In the genomic region with DNA sequence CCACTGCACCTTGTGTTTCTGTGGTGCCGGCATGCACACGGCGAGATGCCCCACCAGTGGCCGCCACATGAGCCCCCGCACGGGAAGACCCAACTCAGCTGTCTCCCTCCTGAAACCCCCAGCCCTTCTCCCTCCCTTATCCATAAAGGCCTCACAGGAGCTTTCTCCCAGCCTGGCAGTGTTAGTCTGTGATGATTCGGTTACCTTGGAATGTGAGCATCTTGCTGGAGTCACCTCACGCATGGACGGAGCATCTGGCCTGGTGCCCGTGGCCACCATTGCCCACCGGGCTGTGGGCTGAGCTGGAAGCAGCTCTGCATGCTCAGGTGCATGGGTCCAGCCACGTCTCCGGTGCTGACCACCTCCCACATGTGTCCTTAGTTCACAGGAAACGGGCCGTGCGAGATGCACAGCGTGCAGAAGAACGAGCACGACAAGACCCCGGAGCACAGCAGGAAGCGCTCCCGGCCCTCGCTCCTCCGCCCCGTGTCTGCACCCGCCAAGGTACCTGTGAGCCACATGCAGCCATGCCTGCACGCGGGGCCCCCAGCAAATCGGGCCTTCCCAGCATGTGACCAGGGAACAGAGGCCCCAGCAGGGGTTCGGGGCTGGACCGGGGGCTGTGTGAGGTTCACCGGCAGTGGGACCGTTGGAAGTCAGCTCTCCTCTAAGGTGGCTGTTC, we compare ENCODE assay signal across 25 cellular contexts. TPM values are rescaled to one million over a fixed set of nuclear protein-coding genes. Genes with fewer than 3 reads are reported as not detected.
DNase-seq lines count a peak whose midpoint lies in the region; ATAC-seq, FAIRE-seq and TF ChIP-seq lines count a peak whose summit lies in the region.
"Had no signal": no experiment of that assay in that cellular context is flagged by ENCODE, and none has a peak within 500 bp of the region (broad histone marks: within the 10 kb centered on the region; RNA-seq: fewer than 3 reads in every experiment).

No MANE protein-coding gene starts in this region.

- H3K4me3 ChIP-seq in HepG2 (replicated peaks in 1 of 3; ENCODE audit: insufficient read depth in 1 of 3, low read depth in 2 of 3, low read length in 3 of 3) (no peak overlapping the region), right lobe of liver (no peak overlapping the region), fibroblast of lung (replicated peaks in 1 of 4; ENCODE audit: control extremely low read depth in 1 of 4, insufficient read depth in 1 of 4, low read depth in 3 of 4, low read length in 4 of 4) (no peak overlapping the region)
- H3K4me3 ChIP-seq: upper lobe of right lung had no signal

- DNase-seq in HepG2 (ENCODE audit: low spot score) (no peak), right lobe of liver (no peak), RPMI7951 (ENCODE audit: low read depth) (peak; percentile 51), fibroblast of lung (ENCODE audit: low read depth in 2 of 2) (peak in 1 of 2 donors; percentile 82), 8988T (no peak)
- DNase-seq in activated effector memory CD4-positive, alpha-beta T cell treated with anti-CD3 and anti-CD28 coated beads, Interleukin-2, amount 50 U/mL, for 16 hours = no peak
- DNase-seq: activated CD4-positive, alpha-beta T cell treated with anti-CD3 and anti-CD28 coated beads, Interleukin-2, amount 10 ng/mL, durations not matched to agents 24 days and 14 days; activated naive CD8-positive, alpha-beta T cell treated with anti-CD3 and anti-CD28 coated beads, Interleukin-2, amount 50 U/mL, for 24 hours; dermis blood vessel endothelial cell; GDM1; hypothalamus; islet precursor cell; Kasumi-1; NCI-H1105 treated with DMSO at 0.1 percent for 48 hours; NCI-H69; Right ventricle myocardium superior; stimulated activated CD8-positive, alpha-beta memory T cell treated with anti-CD3 and anti-CD28 coated beads, Interleukin-4, amount 100 ng/mL, for 48 hours; T-cell; upper lobe of right lung had no signal

- no peak for TF ChIP-seq RAD21 in HepG2 (CRISPR knock-in tag; IDR thresholded peaks at IDR 0.05)

- intact Hi-C loops in HepG2 (cut with micrococcal nuclease; ENCODE audit: unreplicated experiment) (no loop called here), right lobe of liver (cut with DNase I) (no loop called here)

- TF ChIP-seq EP300 in HepG2 (IDR thresholded peaks at IDR 0.05; ENCODE audit: low read depth in 2 of 2, low read length in 2 of 2) (no peak), HepG2 (CRISPR knock-in tag; IDR thresholded peaks at IDR 0.05; ENCODE audit: borderline replicate concordance) (no peak)

- peaks cover 25 to 81% of the 10 kb centered on the region in 2 experiments for H3K36me3 ChIP-seq in HepG2 (replicated peaks in 1 of 2; ENCODE audit: control insufficient read depth in 1 of 2, insufficient read depth in 2 of 2, low read length in 2 of 2)
- H3K36me3 ChIP-seq in right lobe of liver = peaks cover 0 to 69% (median 27%) of the 10 kb centered on the region in 4 donors
- H3K36me3 ChIP-seq in fibroblast of lung (ENCODE audit: control insufficient read depth, insufficient read depth, low read length) = peaks cover 29% of the 10 kb centered on the region

- H3K79me2 ChIP-seq in HepG2 (ENCODE audit: insufficient read depth, low read length) = no peaks in the 10 kb centered on the region
- no peaks in the 10 kb centered on the region for H3K79me2 ChIP-seq in fibroblast of lung (ENCODE audit: control insufficient read depth, insufficient read depth, low read length)

- no peaks in the 10 kb centered on the region; the same call in 1 of the 2 replicates for H4K20me1 ChIP-seq in HepG2 (ENCODE audit: insufficient read depth, low read length)
- no peaks in the 10 kb centered on the region for H4K20me1 ChIP-seq in fibroblast of lung (ENCODE audit: control insufficient read depth, extremely low read depth, insufficient read depth, low read length)

- no peaks in the 10 kb centered on the region for H3K9me3 ChIP-seq in HepG2 (ENCODE audit: low read length)
- H3K9me3 ChIP-seq in right lobe of liver = no peaks in the 10 kb centered on the region
- H3K9me3 ChIP-seq in fibroblast of lung (ENCODE audit: control insufficient read depth, insufficient read depth, low read depth, low read length) = no peaks in the 10 kb centered on the region
- H3K9me3 ChIP-seq: neutrophil, upper lobe of right lung had no signal

- H3K9ac ChIP-seq in HepG2 (ENCODE audit: insufficient read depth, low read depth, low read length) (no peak overlapping the region), fibroblast of lung (ENCODE audit: insufficient read depth, low read length) (no peak overlapping the region)

- over 99% methylated on average over 28 of the region's 33 CpGs for WGBS in HepG2 (ENCODE audit: low lambda C conversion rate)
- 93% methylated on average over 3 of the region's 33 CpGs for WGBS in right lobe of liver (ENCODE audit: insufficient coverage, low coverage, low lambda C conversion rate, missing lambda C conversion rate)

- TF ChIP-seq CTCF in HepG2 (CRISPR knock-in tag; IDR thresholded peaks at IDR 0.05) (no peak), right lobe of liver (IDR thresholded peaks at IDR 0.05) (no peak), fibroblast of lung (conservative IDR thresholded peaks at IDR 0.05 in 1 of 2, IDR thresholded peaks at IDR 0.05 in 1 of 2; ENCODE audit: low read depth in 1 of 2, low read length in 2 of 2) (no peak)

- ATAC-seq in HepG2 = no peak
- ATAC-seq in right lobe of liver = no peak
- ATAC-seq in HG03175 (IDR thresholded peaks at IDR 0.05; ENCODE audit: unreplicated experiment) = no peak
- no peak for ATAC-seq in HG02852 (IDR thresholded peaks at IDR 0.05; ENCODE audit: unreplicated experiment)
- ATAC-seq: activated naive CD8-positive, alpha-beta T cell treated with anti-CD3 and anti-CD28 coated beads, Interleukin-2, amount 50 U/mL, for 24 hours; T-cell; upper lobe of right lung had no signal

- no peak for FAIRE-seq in HepG2 (lab: Jason Lieb, UNC)
- FAIRE-seq: A204.1, GM19239 had no signal

- POLR2A ChIA-PET in HepG2 (lab: Yijun Ruan, JAX) = no interaction called here

- BruUV-seq in HepG2 (replicated peaks; lab: Mats Ljungman, UMichigan) = no TSS peak

- H3K27me3 ChIP-seq in HepG2 (ENCODE audit: control insufficient read depth in 1 of 2, insufficient read depth in 2 of 2, low read length in 2 of 2) = no peaks in the 10 kb centered on the region
- H3K27me3 ChIP-seq in right lobe of liver = no peaks in the 10 kb centered on the region
- H3K27me3 ChIP-seq in fibroblast of lung (ENCODE audit: control insufficient read depth, insufficient read depth, low read length) = no peaks in the 10 kb centered on the region
- H3K27me3 ChIP-seq: neutrophil, upper lobe of right lung had no signal

- H3K4me1 ChIP-seq in HepG2 (ENCODE audit: insufficient read depth, low read length) (no peaks in the 10 kb centered on the region), right lobe of liver (no peaks in the 10 kb centered on the region), fibroblast of lung (ENCODE audit: control insufficient read depth, extremely low read depth, insufficient read depth, low read length) (peaks cover 8% of the 10 kb centered on the region)
- H3K4me1 ChIP-seq: upper lobe of right lung had no signal

- CTCF ChIA-PET in HepG2 (lab: Yijun Ruan, JAX; ENCODE audit: low intra/inter-chr PET ratio, low total read pairs) = no interaction called here

- TF ChIP-seq POLR2A in HepG2 (IDR thresholded peaks at IDR 0.05; ENCODE audit: insufficient read depth in 1 of 2, low read depth in 2 of 2, low read length in 2 of 2) (no peak), right lobe of liver (IDR thresholded peaks at IDR 0.05) (no peak)

- no peak overlapping the region for H3K27ac ChIP-seq in HepG2 (ENCODE audit: extremely low read length, insufficient read depth, low read length)
- no peak overlapping the region for H3K27ac ChIP-seq in right lobe of liver
- peak overlapping the region; percentile 13 for H3K27ac ChIP-seq in fibroblast of lung (ENCODE audit: insufficient read depth, low read length)
- H3K27ac ChIP-seq: neutrophil, upper lobe of right lung had no signal

- no peak overlapping the region for H2AFZ ChIP-seq in HepG2 (ENCODE audit: low read length)
- H2AFZ ChIP-seq in fibroblast of lung (ENCODE audit: low read length) = no peak overlapping the region

- in situ Hi-C loops in HepG2 (cut with HindIII; ENCODE audit: extremely low pct_ligation_motif_present, low pct_unique_long_range_greater_than_20kb) = no loop called here

- H3K4me2 ChIP-seq in HepG2 (ENCODE audit: low read depth, low read length) = no peak overlapping the region
- no peak overlapping the region for H3K4me2 ChIP-seq in fibroblast of lung (ENCODE audit: extremely low read depth, insufficient read depth, low read length)

RNA-seq across cellular contexts. Expression of a gene that starts 22.0 kb away (rescaled TPM):
- total RNA-seq in HepG2 (2016; rRNA removed; fragmentation: Illumina TruSeq; extraction: Trizol) = 7.9 and 12.9 TPM in 2 replicates
- 7.1 and 7.5 TPM in 2 replicates for total RNA-seq in HepG2 (2016; cell fraction: cytosol; rRNA removed; fragmentation: Illumina TruSeq; extraction: Trizol; ENCODE audit: low read depth)
- total RNA-seq in HepG2 (2016; cell fraction: insoluble cytoplasmic fraction; rRNA removed; fragmentation: Illumina TruSeq; extraction: Trizol) = 6.8 and 11.8 TPM in 2 replicates
- 4.9 and 5.8 TPM in 2 replicates for total RNA-seq in HepG2 (2016; cell fraction: membrane; rRNA removed; fragmentation: Illumina TruSeq; extraction: Trizol)
- total RNA-seq in HepG2 (2016; cell fraction: nucleus; rRNA removed; fragmentation: Illumina TruSeq; extraction: Trizol) = 19.4 and 21.7 TPM in 2 replicates
- 25.7 and 35.8 TPM in 2 replicates for polyA plus RNA-seq in HepG2 (2011; rRNA removed)
- polyA plus RNA-seq in HepG2 (2011; cell fraction: cytosol; rRNA removed) = 6.9 and 8.5 TPM in 2 replicates
- 269 and 298 TPM in 2 replicates for polyA plus RNA-seq in HepG2 (2011; cell fraction: nucleus; rRNA removed)
- 26.2 and 29.5 TPM in 2 replicates for polyA plus RNA-seq in HepG2 (2012)
- polyA plus RNA-seq in HepG2 (2016; cell fraction: cytosol; fragmentation: Illumina TruSeq; extraction: Trizol; ENCODE audit: low read depth) = 1.0 and 1.1 TPM in 2 replicates
- polyA plus RNA-seq in HepG2 (2016; cell fraction: insoluble cytoplasmic fraction; fragmentation: Illumina TruSeq; extraction: Trizol; ENCODE audit: low read depth) = 9.3 and 9.9 TPM in 2 replicates
- polyA plus RNA-seq in HepG2 (2016; cell fraction: membrane; fragmentation: Illumina TruSeq; extraction: Trizol; ENCODE audit: low read depth) = 2.2 and 2.3 TPM in 2 replicates
- polyA plus RNA-seq in HepG2 (2016; cell fraction: nucleus; fragmentation: Illumina TruSeq; extraction: Trizol; ENCODE audit: insufficient read depth, low read depth) = 71.8 and 84.2 TPM in 2 replicates
- polyA minus RNA-seq in HepG2 (2011; rRNA and poly(A)+ RNA removed; ENCODE audit: low replicate concordance) = 17.6 and 36.5 TPM in 2 replicates
- 7.9 and 9.8 TPM in 2 replicates for polyA minus RNA-seq in HepG2 (2011; cell fraction: cytosol; rRNA and poly(A)+ RNA removed)
- 62.6 and 67.4 TPM in 2 replicates for polyA minus RNA-seq in HepG2 (2011; cell fraction: nucleus; rRNA and poly(A)+ RNA removed)
- total RNA-seq in right lobe of liver = 10 to 100 TPM; 10.6 to 20.9 (median 13.6) TPM
- 20.1 and 25.2 TPM in 2 replicates for total RNA-seq in RPMI7951 (2014; rRNA removed; shearing (Covaris generic))
- total RNA-seq in fibroblast of lung = 22.3 and 32.9 TPM in 2 replicates
- polyA plus RNA-seq in fibroblast of lung = 14.9 and 18.9 TPM in 2 replicates
- polyA plus RNA-seq in fibroblast of lung (2012) = 19.8 and 23.1 TPM in 2 replicates
- polyA minus RNA-seq in fibroblast of lung (ENCODE audit: low replicate concordance) = 32.7 and 40.2 TPM in 2 replicates

RNA-seq across cellular contexts. Expression of a gene that starts 37.6 kb away (rescaled TPM):
- total RNA-seq in HepG2 (2016; rRNA removed; fragmentation: Illumina TruSeq; extraction: Trizol) = not detected in 2 replicates
- not detected in 2 replicates for total RNA-seq in HepG2 (2016; cell fraction: cytosol; rRNA removed; fragmentation: Illumina TruSeq; extraction: Trizol; ENCODE audit: low read depth)
- total RNA-seq in HepG2 (2016; cell fraction: insoluble cytoplasmic fraction; rRNA removed; fragmentation: Illumina TruSeq; extraction: Trizol) = not detected in 2 replicates
- total RNA-seq in HepG2 (2016; cell fraction: membrane; rRNA removed; fragmentation: Illumina TruSeq; extraction: Trizol) = not detected in 2 replicates
- total RNA-seq in HepG2 (2016; cell fraction: nucleus; rRNA removed; fragmentation: Illumina TruSeq; extraction: Trizol) = not detected in 2 replicates
- polyA plus RNA-seq in HepG2 (2011; rRNA removed) = not detected in 2 replicates
- polyA plus RNA-seq in HepG2 (2011; cell fraction: cytosol; rRNA removed) = not detected in 2 replicates
- not detected in 2 replicates for polyA plus RNA-seq in HepG2 (2011; cell fraction: nucleus; rRNA removed)
- not detected in 2 replicates for polyA plus RNA-seq in HepG2 (2012)
- polyA plus RNA-seq in HepG2 (2016; cell fraction: cytosol; fragmentation: Illumina TruSeq; extraction: Trizol; ENCODE audit: low read depth) = not detected in 2 replicates
- polyA plus RNA-seq in HepG2 (2016; cell fraction: insoluble cytoplasmic fraction; fragmentation: Illumina TruSeq; extraction: Trizol; ENCODE audit: low read depth) = not detected in 2 replicates
- not detected in 2 replicates for polyA plus RNA-seq in HepG2 (2016; cell fraction: membrane; fragmentation: Illumina TruSeq; extraction: Trizol; ENCODE audit: low read depth)
- polyA plus RNA-seq in HepG2 (2016; cell fraction: nucleus; fragmentation: Illumina TruSeq; extraction: Trizol; ENCODE audit: insufficient read depth, low read depth) = not detected in 2 replicates
- polyA minus RNA-seq in HepG2 (2011; rRNA and poly(A)+ RNA removed; ENCODE audit: low replicate concordance) = 0.05 TPM in 1 of 2 replicates, not detected in the other
- polyA minus RNA-seq in HepG2 (2011; cell fraction: cytosol; rRNA and poly(A)+ RNA removed) = not detected in 2 replicates
- not detected in 2 replicates for polyA minus RNA-seq in HepG2 (2011; cell fraction: nucleus; rRNA and poly(A)+ RNA removed)
- under 1 TPM; 0.07 to 0.62 (median 0.28) TPM for total RNA-seq in right lobe of liver
- 4.6 and 13.9 TPM in 2 replicates for total RNA-seq in RPMI7951 (2014; rRNA removed; shearing (Covaris generic))
- total RNA-seq in fibroblast of lung = under 0.01 TPM in 1 of 2 replicates, not detected in the other
- 0.01 and 0.05 TPM in 2 replicates for polyA plus RNA-seq in fibroblast of lung
- polyA plus RNA-seq in fibroblast of lung (2012) = 0.08 TPM in 1 of 2 replicates, not detected in the other
- polyA minus RNA-seq in fibroblast of lung (ENCODE audit: low replicate concordance) = not detected in 2 replicates
- total RNA-seq: activated CD4-positive, alpha-beta T cell treated with anti-CD3 and anti-CD28 coated beads, Interleukin-2, amount 10 ng/mL, durations not matched to agents 24 days and 14 days; HT-29 had no signal
